Comparison of ENCODE assay signal across 21 cellular contexts in genomic region chr10:96578633-96579032, GRCh38. TPM values are rescaled to one million over a fixed set of nuclear protein-coding genes. Genes with fewer than 3 reads are reported as not detected.
A peak's percentile ranks its signal among the peaks of the same experiment; 100 is the strongest.
DNase-seq lines count a peak whose midpoint lies in the region; ATAC-seq and TF ChIP-seq lines count a peak whose summit lies in the region.
"Had no signal": no experiment of that assay in that cellular context is flagged by ENCODE, and none has a peak within 500 bp of the region (broad histone marks: within the 10 kb centered on the region; RNA-seq: fewer than 3 reads in every experiment).

No MANE protein-coding gene starts in this region.

- no peaks in the 10 kb centered on the region for H3K4me1 ChIP-seq in foreskin keratinocyte
- H3K4me1 ChIP-seq: SJCRH30 had no signal

- ATAC-seq in foreskin keratinocyte (peak; percentile 56), GM18502 (IDR thresholded peaks at IDR 0.05; ENCODE audit: poor library complexity, unreplicated experiment) (no peak), GM19452 (IDR thresholded peaks at IDR 0.05; ENCODE audit: unreplicated experiment) (no peak)
- ATAC-seq: HCT116 had no signal

- H3K27me3 ChIP-seq in foreskin keratinocyte = no peaks in the 10 kb centered on the region
- H3K27me3 ChIP-seq: SJCRH30 had no signal

- CTCF ChIA-PET in Calu3 (lab: Charles Lee) = no interaction called here

- H3K9me3 Mint-ChIP-seq in Calu3 (ENCODE audit: low read depth, unreplicated experiment) = no peaks in the 10 kb centered on the region
- H3K9me3 Mint-ChIP-seq in progenitor cell of endocrine pancreas (ENCODE audit: low read depth) = no peaks in the 10 kb centered on the region
- H3K9me3 Mint-ChIP-seq: stimulated activated naive CD8-positive, alpha-beta T cell treated with anti-CD3 and anti-CD28 coated beads, Interleukin-15, Interleukin-2, amounts not matched to agents 100 ng/mL and 50 ng/mL, for 24 hours had no signal

- H3K27ac ChIP-seq in foreskin keratinocyte = no peak overlapping the region
- H3K27ac ChIP-seq: SJCRH30 had no signal

- H3K27ac Mint-ChIP-seq in Calu3 (ENCODE audit: unreplicated experiment) (peak overlapping the region; percentile 92), progenitor cell of endocrine pancreas (peak overlapping the region; percentile 18)
- H3K27ac Mint-ChIP-seq: B cell; stimulated activated naive CD8-positive, alpha-beta T cell treated with anti-CD3 and anti-CD28 coated beads, Interleukin-15, Interleukin-2, amounts not matched to agents 100 ng/mL and 50 ng/mL, for 24 hours had no signal

- BruUV-seq in Calu3 (replicated peaks; lab: Mats Ljungman, UMichigan) = no TSS peak

- H3K27me3 Mint-ChIP-seq in Calu3 (ENCODE audit: unreplicated experiment) = no peaks in the 10 kb centered on the region
- no peaks in the 10 kb centered on the region for H3K27me3 Mint-ChIP-seq in progenitor cell of endocrine pancreas
- H3K27me3 Mint-ChIP-seq: B cell; stimulated activated naive CD8-positive, alpha-beta T cell treated with anti-CD3 and anti-CD28 coated beads, Interleukin-15, Interleukin-2, amounts not matched to agents 100 ng/mL and 50 ng/mL, for 24 hours had no signal

- H3K36me3 Mint-ChIP-seq in Calu3 (ENCODE audit: insufficient read depth, unreplicated experiment) (peaks cover 43% of the 10 kb centered on the region), progenitor cell of endocrine pancreas (ENCODE audit: insufficient read depth) (peaks cover 12% of the 10 kb centered on the region)

- H3K4me1 Mint-ChIP-seq in Calu3 (ENCODE audit: low read depth, unreplicated experiment) = peaks cover 38% of the 10 kb centered on the region
- H3K4me1 Mint-ChIP-seq in progenitor cell of endocrine pancreas (ENCODE audit: low read depth) = peaks cover 32% of the 10 kb centered on the region

- no peak for TF ChIP-seq CTCF in Calu3 (IDR thresholded peaks at IDR 0.05; ENCODE audit: unreplicated experiment)
- no peak for TF ChIP-seq CTCF in foreskin keratinocyte (conservative IDR thresholded peaks at IDR 0.05)
- no peak for TF ChIP-seq CTCF in progenitor cell of endocrine pancreas (IDR thresholded peaks at IDR 0.05; ENCODE audit: unreplicated experiment)

- peak; percentile 28 for DNase-seq in Calu3
- DNase-seq in amniotic epithelial cell (ENCODE audit: low read depth) = peak; percentile 18
- no peak for DNase-seq in foreskin keratinocyte
- no peak for DNase-seq in progenitor cell of endocrine pancreas (ENCODE audit: low spot score, unreplicated experiment)
- no peak for DNase-seq in NCI-H2107 treated with DMSO at 0.1 percent for 48 hours (lab: John Stamatoyannopoulos, UW; ENCODE audit: unreplicated experiment)
- no peak for DNase-seq in NCI-H1436 (lab: John Stamatoyannopoulos, UW)
- DNase-seq: activated CD4-positive, alpha-beta T cell treated with anti-CD3 and anti-CD28 coated beads, Interleukin-2, amount 50 U/mL, for 48 hours; activated CD8-positive, alpha-beta memory T cell treated with anti-CD3 and anti-CD28 coated beads, Interleukin-2, amount 50 U/mL, for 48 hours; activated naive CD4-positive, alpha-beta T cell treated with anti-CD3 and anti-CD28 coated beads, Interleukin-2, amount 50 U/mL, for 16 hours; central memory CD4-positive, alpha-beta T cell; dermis blood vessel endothelial cell; KG1; NCI-H1417 treated with DMSO at 0.1 percent for 48 hours; NCI-H2081 treated with DMSO at 0.1 percent for 48 hours; NCI-H82; SJCRH30 had no signal

- intact Hi-C loops in Calu3 (cut with micrococcal nuclease; ENCODE audit: unreplicated experiment) = no loop called here

- H3K4me3 Mint-ChIP-seq in Calu3 (ENCODE audit: low read depth, unreplicated experiment) = peak overlapping the region; percentile 63
- no peak overlapping the region for H3K4me3 Mint-ChIP-seq in progenitor cell of endocrine pancreas (ENCODE audit: low read depth)
- H3K4me3 Mint-ChIP-seq: B cell; stimulated activated naive CD8-positive, alpha-beta T cell treated with anti-CD3 and anti-CD28 coated beads, Interleukin-15, Interleukin-2, amounts not matched to agents 100 ng/mL and 50 ng/mL, for 24 hours had no signal

RNA-seq across cellular contexts. Expression of gene TM9SF3, which starts 8.2 kb away (rescaled TPM):
- total RNA-seq in Calu3 (2022) = 177 and 183 TPM in 2 replicates
- 90.0 and 90.9 TPM in 2 replicates for total RNA-seq in foreskin keratinocyte
- 28.3 and 34.2 TPM in 2 replicates for polyA plus RNA-seq in foreskin keratinocyte
- 140 and 152 TPM in 2 replicates for total RNA-seq in progenitor cell of endocrine pancreas

Comparison
In these comparisons a context has a peak if more than half of its experiments do, and no peak if none do; other contexts are left out.
1. DNase-seq: peak in Calu3 (single experiment) and amniotic epithelial cell (single experiment); none in foreskin keratinocyte (0 of 2), progenitor cell of endocrine pancreas (single experiment), NCI-H2107 treated with DMSO at 0.1 percent for 48 hours (single experiment) and NCI-H1436 (single experiment).